Comparison of ENCODE assay signal across 1 cellular context in the genomic region with DNA sequence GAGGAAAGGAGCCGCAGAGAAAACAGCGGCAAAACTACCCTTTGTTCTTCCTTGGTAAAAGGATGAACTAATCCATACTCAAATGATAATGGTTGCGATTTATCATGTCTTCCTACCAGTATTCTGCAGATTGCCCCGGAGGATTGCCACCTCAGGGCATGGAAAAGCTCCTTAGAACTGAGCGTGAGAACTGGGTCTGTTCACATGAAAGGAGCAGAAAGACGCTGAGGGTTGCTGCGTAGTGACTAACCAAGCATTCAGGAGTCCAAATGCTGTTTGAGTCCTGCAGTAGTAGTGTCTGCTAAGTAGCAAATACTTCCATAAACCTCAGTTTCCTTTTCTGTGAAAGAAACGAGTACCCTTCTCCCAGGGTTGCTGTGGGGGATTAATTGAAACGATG.
TF ChIP-seq lines count a peak whose summit lies in the region.

No MANE protein-coding gene starts in this region.

TF ChIP-seq in GM23338, 12 proteins besides CTCF, POLR2A, EP300 and RAD21 (continued from another document):
- TF ChIP-seq, protein P1, sequence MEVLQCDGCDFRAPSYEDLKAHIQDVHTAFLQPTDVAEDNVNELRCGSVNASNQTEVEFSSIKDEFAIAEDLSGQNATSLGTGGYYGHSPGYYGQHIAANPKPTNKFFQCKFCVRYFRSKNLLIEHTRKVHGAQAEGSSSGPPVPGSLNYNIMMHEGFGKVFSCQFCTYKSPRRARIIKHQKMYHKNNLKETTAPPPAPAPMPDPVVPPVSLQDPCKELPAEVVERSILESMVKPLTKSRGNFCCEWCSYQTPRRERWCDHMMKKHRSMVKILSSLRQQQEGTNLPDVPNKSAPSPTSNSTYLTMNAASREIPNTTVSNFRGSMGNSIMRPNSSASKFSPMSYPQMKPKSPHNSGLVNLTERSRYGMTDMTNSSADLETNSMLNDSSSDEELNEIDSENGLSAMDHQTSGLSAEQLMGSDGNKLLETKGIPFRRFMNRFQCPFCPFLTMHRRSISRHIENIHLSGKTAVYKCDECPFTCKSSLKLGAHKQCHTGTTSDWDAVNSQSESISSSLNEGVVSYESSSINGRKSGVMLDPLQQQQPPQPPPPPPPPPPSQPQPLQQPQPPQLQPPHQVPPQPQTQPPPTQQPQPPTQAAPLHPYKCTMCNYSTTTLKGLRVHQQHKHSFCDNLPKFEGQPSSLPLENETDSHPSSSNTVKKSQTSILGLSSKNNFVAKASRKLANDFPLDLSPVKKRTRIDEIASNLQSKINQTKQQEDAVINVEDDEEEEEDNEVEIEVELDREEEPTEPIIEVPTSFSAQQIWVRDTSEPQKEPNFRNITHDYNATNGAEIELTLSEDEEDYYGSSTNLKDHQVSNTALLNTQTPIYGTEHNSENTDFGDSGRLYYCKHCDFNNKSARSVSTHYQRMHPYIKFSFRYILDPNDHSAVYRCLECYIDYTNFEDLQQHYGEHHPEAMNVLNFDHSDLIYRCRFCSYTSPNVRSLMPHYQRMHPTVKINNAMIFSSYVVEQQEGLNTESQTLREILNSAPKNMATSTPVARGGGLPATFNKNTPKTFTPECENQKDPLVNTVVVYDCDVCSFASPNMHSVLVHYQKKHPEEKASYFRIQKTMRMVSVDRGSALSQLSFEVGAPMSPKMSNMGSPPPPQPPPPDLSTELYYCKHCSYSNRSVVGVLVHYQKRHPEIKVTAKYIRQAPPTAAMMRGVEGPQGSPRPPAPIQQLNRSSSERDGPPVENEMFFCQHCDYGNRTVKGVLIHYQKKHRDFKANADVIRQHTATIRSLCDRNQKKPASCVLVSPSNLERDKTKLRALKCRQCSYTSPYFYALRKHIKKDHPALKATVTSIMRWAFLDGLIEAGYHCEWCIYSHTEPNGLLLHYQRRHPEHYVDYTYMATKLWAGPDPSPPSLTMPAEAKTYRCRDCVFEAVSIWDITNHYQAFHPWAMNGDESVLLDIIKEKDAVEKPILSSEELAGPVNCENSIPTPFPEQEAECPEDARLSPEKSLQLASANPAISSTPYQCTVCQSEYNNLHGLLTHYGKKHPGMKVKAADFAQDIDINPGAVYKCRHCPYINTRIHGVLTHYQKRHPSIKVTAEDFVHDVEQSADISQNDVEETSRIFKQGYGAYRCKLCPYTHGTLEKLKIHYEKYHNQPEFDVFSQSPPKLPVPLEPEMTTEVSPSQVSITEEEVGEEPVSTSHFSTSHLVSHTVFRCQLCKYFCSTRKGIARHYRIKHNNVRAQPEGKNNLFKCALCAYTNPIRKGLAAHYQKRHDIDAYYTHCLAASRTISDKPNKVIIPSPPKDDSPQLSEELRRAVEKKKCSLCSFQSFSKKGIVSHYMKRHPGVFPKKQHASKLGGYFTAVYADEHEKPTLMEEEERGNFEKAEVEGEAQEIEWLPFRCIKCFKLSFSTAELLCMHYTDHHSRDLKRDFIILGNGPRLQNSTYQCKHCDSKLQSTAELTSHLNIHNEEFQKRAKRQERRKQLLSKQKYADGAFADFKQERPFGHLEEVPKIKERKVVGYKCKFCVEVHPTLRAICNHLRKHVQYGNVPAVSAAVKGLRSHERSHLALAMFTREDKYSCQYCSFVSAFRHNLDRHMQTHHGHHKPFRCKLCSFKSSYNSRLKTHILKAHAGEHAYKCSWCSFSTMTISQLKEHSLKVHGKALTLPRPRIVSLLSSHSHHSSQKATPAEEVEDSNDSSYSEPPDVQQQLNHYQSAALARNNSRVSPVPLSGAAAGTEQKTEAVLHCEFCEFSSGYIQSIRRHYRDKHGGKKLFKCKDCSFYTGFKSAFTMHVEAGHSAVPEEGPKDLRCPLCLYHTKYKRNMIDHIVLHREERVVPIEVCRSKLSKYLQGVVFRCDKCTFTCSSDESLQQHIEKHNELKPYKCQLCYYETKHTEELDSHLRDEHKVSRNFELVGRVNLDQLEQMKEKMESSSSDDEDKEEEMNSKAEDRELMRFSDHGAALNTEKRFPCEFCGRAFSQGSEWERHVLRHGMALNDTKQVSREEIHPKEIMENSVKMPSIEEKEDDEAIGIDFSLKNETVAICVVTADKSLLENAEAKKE (CRISPR knock-in tag; IDR thresholded peaks at IDR 0.05): no peak
- TF ChIP-seq, protein P2, sequence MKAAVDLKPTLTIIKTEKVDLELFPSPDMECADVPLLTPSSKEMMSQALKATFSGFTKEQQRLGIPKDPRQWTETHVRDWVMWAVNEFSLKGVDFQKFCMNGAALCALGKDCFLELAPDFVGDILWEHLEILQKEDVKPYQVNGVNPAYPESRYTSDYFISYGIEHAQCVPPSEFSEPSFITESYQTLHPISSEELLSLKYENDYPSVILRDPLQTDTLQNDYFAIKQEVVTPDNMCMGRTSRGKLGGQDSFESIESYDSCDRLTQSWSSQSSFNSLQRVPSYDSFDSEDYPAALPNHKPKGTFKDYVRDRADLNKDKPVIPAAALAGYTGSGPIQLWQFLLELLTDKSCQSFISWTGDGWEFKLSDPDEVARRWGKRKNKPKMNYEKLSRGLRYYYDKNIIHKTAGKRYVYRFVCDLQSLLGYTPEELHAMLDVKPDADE (IDR thresholded peaks at IDR 0.05): no peak
- TF ChIP-seq, protein P3, sequence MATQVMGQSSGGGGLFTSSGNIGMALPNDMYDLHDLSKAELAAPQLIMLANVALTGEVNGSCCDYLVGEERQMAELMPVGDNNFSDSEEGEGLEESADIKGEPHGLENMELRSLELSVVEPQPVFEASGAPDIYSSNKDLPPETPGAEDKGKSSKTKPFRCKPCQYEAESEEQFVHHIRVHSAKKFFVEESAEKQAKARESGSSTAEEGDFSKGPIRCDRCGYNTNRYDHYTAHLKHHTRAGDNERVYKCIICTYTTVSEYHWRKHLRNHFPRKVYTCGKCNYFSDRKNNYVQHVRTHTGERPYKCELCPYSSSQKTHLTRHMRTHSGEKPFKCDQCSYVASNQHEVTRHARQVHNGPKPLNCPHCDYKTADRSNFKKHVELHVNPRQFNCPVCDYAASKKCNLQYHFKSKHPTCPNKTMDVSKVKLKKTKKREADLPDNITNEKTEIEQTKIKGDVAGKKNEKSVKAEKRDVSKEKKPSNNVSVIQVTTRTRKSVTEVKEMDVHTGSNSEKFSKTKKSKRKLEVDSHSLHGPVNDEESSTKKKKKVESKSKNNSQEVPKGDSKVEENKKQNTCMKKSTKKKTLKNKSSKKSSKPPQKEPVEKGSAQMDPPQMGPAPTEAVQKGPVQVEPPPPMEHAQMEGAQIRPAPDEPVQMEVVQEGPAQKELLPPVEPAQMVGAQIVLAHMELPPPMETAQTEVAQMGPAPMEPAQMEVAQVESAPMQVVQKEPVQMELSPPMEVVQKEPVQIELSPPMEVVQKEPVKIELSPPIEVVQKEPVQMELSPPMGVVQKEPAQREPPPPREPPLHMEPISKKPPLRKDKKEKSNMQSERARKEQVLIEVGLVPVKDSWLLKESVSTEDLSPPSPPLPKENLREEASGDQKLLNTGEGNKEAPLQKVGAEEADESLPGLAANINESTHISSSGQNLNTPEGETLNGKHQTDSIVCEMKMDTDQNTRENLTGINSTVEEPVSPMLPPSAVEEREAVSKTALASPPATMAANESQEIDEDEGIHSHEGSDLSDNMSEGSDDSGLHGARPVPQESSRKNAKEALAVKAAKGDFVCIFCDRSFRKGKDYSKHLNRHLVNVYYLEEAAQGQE (IDR thresholded peaks at IDR 0.05; ENCODE audit: unreplicated experiment): no peak
- TF ChIP-seq NANOG (IDR thresholded peaks at IDR 0.05; ENCODE audit: borderline replicate concordance): no peak
- no peak for TF ChIP-seq EZH2 (IDR thresholded peaks at IDR 0.05; ENCODE audit: low read depth, unreplicated experiment)
- TF ChIP-seq JUNB (IDR thresholded peaks at IDR 0.05; ENCODE audit: unreplicated experiment): no peak
- TF ChIP-seq POLR2AphosphoS5 (IDR thresholded peaks at IDR 0.05; ENCODE audit: low read depth): no peak
- TF ChIP-seq ZNF114 (CRISPR knock-in tag; IDR thresholded peaks at IDR 0.05): no peak
